11 cellular contexts compared by ENCODE assay signal in the genomic region with DNA sequence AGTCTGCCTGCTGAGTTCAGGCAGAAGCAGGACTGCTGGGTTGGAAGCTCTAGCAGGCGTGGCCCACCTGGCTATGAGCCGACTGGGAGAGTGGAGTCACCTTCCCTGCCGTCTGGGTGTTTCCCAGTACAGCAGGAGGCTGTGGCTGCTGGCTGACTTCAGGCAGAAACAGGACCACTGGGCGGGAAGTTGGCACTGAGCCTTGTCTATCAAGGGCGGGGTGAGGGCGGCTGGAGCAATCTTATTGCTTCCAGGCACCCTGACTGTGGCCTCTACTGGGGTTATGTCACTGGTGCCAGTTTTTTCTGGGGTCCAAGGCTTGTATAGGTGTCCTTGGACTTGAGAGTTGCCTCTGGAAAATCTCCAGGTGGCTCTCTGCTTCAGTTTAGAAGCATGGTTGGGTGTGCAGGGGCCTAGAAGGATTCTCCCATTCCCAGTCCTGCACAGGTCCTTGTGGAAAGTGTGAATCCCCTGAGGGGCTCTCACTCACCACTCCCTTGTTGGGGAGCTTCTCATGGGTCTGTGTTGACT. TPM values are rescaled to one million over a fixed set of nuclear protein-coding genes. Genes with fewer than 3 reads are reported as not detected.
DNase-seq lines count a peak whose midpoint lies in the region; ATAC-seq and TF ChIP-seq lines count a peak whose summit lies in the region.
"Had no signal": no experiment of that assay in that cellular context is flagged by ENCODE, and none has a peak within 500 bp of the region (broad histone marks: within the 10 kb centered on the region; RNA-seq: fewer than 3 reads in every experiment).

No MANE protein-coding gene starts in this region.

- H3K36me3 ChIP-seq in body of pancreas (replicated peaks in 1 of 2; ENCODE audit: insufficient read depth in 1 of 2, low read depth in 2 of 2), result no peaks in the 10 kb centered on the region
- H3K36me3 ChIP-seq in right atrium auricular region, result no peaks in the 10 kb centered on the region
- H3K36me3 ChIP-seq in upper lobe of right lung, result no peaks in the 10 kb centered on the region
- H3K36me3 ChIP-seq: neural progenitor cell, thoracic aorta had no signal

- peaks cover 21 to 24% of the 10 kb centered on the region in 2 donors for H3K27me3 Mint-ChIP-seq in stimulated activated naive B cell treated with anti-CD40 and anti-IgM and Interleukin-4, amounts not matched to agents 10 μg/mL and 1 μg/mL and 100 μg/mL, for 72 hours

- 7 to 28% methylated on average over 5 to 6 of the region's 6 CpGs for WGBS in body of pancreas, 2 donors

- peak; percentile 92 for ATAC-seq in body of pancreas
- ATAC-seq in upper lobe of right lung, result peak; percentile 54
- ATAC-seq in HG02970 (IDR thresholded peaks at IDR 0.05; ENCODE audit: low FRiP score, unreplicated experiment), result no peak
- no peak for ATAC-seq in stimulated activated naive B cell treated with anti-CD40 and anti-IgM and Interleukin-4, amounts not matched to agents 10 μg/mL and 1 μg/mL and 100 μg/mL, for 72 hours (replicated peaks)
- no peak for ATAC-seq in GM21825 (IDR thresholded peaks at IDR 0.05; ENCODE audit: unreplicated experiment)

- no peak for TF ChIP-seq CTCF in body of pancreas (IDR thresholded peaks at IDR 0.05)
- no peak for TF ChIP-seq CTCF in right atrium auricular region (IDR thresholded peaks at IDR 0.05)
- no peak for TF ChIP-seq CTCF in upper lobe of right lung (IDR thresholded peaks at IDR 0.05)

- H3K4me3 Mint-ChIP-seq in stimulated activated naive B cell treated with anti-CD40 and anti-IgM and Interleukin-4, amounts not matched to agents 10 μg/mL and 1 μg/mL and 100 μg/mL, for 72 hours, result no peak overlapping the region
- H3K4me3 Mint-ChIP-seq: neural progenitor cell had no signal

- TF ChIP-seq POLR2A in body of pancreas (IDR thresholded peaks at IDR 0.05), result no peak

- peak; percentile 2 to 17 for DNase-seq in NCI-H2081 (lab: John Stamatoyannopoulos, UW)
- DNase-seq in NCI-H2081 treated with DMSO at 0.1 percent for 48 hours (lab: John Stamatoyannopoulos, UW), result no peak
- DNase-seq in body of pancreas, result peak; percentile 80 to 94 (median 88)
- DNase-seq in right atrium auricular region (ENCODE audit: low spot score), result peak; percentile 72
- DNase-seq in upper lobe of right lung, result no peak
- no peak for DNase-seq in stimulated activated naive B cell treated with anti-CD40 and anti-IgM and Interleukin-4, amounts not matched to agents 10 μg/mL and 1 μg/mL and 100 μg/mL, for 72 hours
- DNase-seq: stimulated activated CD4-positive, alpha-beta T cell treated with anti-CD3 and anti-CD28 coated beads, Interleukin-4, amount 100 ng/mL, for 24 hours had no signal

- H3K27me3 ChIP-seq in body of pancreas, result no peaks in the 10 kb centered on the region
- no peaks in the 10 kb centered on the region for H3K27me3 ChIP-seq in right atrium auricular region
- H3K27me3 ChIP-seq in upper lobe of right lung, result no peaks in the 10 kb centered on the region
- H3K27me3 ChIP-seq: neural progenitor cell had no signal

- no peaks in the 10 kb centered on the region for H3K36me3 Mint-ChIP-seq in stimulated activated naive B cell treated with anti-CD40 and anti-IgM and Interleukin-4, amounts not matched to agents 10 μg/mL and 1 μg/mL and 100 μg/mL, for 72 hours

- H3K9me3 Mint-ChIP-seq in stimulated activated naive B cell treated with anti-CD40 and anti-IgM and Interleukin-4, amounts not matched to agents 10 μg/mL and 1 μg/mL and 100 μg/mL, for 72 hours, result peaks cover 5 to 13% of the 10 kb centered on the region in 2 donors

- no peaks in the 10 kb centered on the region for H3K4me1 Mint-ChIP-seq in stimulated activated naive B cell treated with anti-CD40 and anti-IgM and Interleukin-4, amounts not matched to agents 10 μg/mL and 1 μg/mL and 100 μg/mL, for 72 hours
- H3K4me1 Mint-ChIP-seq: neural progenitor cell had no signal

- intact Hi-C loops in body of pancreas (cut with DNase I), result no loop called here
- intact Hi-C loops in upper lobe of right lung (cut with DNase I), result no loop called here

- H3K4me3 ChIP-seq in body of pancreas (no peak overlapping the region), right atrium auricular region (no peak overlapping the region), upper lobe of right lung (no peak overlapping the region)
- H3K4me3 ChIP-seq: neural progenitor cell, thoracic aorta had no signal

- no peaks in the 10 kb centered on the region for H3K9me3 ChIP-seq in body of pancreas
- H3K9me3 ChIP-seq in right atrium auricular region, result no peaks in the 10 kb centered on the region
- H3K9me3 ChIP-seq in upper lobe of right lung, result no peaks in the 10 kb centered on the region

- no peak overlapping the region for H3K27ac Mint-ChIP-seq in stimulated activated naive B cell treated with anti-CD40 and anti-IgM and Interleukin-4, amounts not matched to agents 10 μg/mL and 1 μg/mL and 100 μg/mL, for 72 hours
- H3K27ac Mint-ChIP-seq: neural progenitor cell had no signal

- H3K4me1 ChIP-seq in body of pancreas, result peaks cover 12% of the 10 kb centered on the region
- H3K4me1 ChIP-seq in right atrium auricular region, result peaks cover 0 to 20% of the 10 kb centered on the region in 2 donors
- H3K4me1 ChIP-seq in upper lobe of right lung, result no peaks in the 10 kb centered on the region
- H3K4me1 ChIP-seq: neural progenitor cell had no signal

- peak overlapping the region in 2 of 4 donors; percentile 14 to 62 for H3K27ac ChIP-seq in body of pancreas
- peak overlapping the region; percentile 39 to 68 for H3K27ac ChIP-seq in right atrium auricular region
- H3K27ac ChIP-seq in upper lobe of right lung, result no peak overlapping the region
- H3K27ac ChIP-seq: neural progenitor cell, thoracic aorta had no signal

RNA-seq across cellular contexts. Expression of gene LTBP1, which starts 30.5 kb away (rescaled TPM):
- total RNA-seq in body of pancreas, result 10 to 100 TPM in 1 of 2 donors, 1 to 10 TPM in 1; 8.8 to 10.2 TPM
- total RNA-seq in right atrium auricular region, result 100 to 1,000 TPM; 168 to 291 TPM
- 36.0 TPM for total RNA-seq in upper lobe of right lung

Comparison
In these comparisons a context has a peak if more than half of its experiments do, and no peak if none do; other contexts are left out.
1. DNase-seq: peak in NCI-H2081 (2 of 2), body of pancreas (4 of 4) and right atrium auricular region (single experiment); none in NCI-H2081 treated with DMSO at 0.1 percent for 48 hours (single experiment), upper lobe of right lung (single experiment) and stimulated activated naive B cell treated with anti-CD40 and anti-IgM and Interleukin-4, amounts not matched to agents 10 μg/mL and 1 μg/mL and 100 μg/mL, for 72 hours (single experiment).
2. ATAC-seq: peak in body of pancreas (single experiment) and upper lobe of right lung (single experiment); none in HG02970 (single experiment), stimulated activated naive B cell treated with anti-CD40 and anti-IgM and Interleukin-4, amounts not matched to agents 10 μg/mL and 1 μg/mL and 100 μg/mL, for 72 hours (0 of 2) and GM21825 (single experiment).